In genomic region chr16:70688266-70688742, GRCh38 we compare ENCODE assay signal across 8 cellular contexts. TPM values are rescaled to one million over a fixed set of nuclear protein-coding genes. Genes with fewer than 3 reads are reported as not detected.
DNase-seq lines count a peak whose midpoint lies in the region; ATAC-seq and TF ChIP-seq lines count a peak whose summit lies in the region.

No MANE protein-coding gene starts in this region.

- H3K4me1 Mint-ChIP-seq in activated CD8-positive, alpha-beta T cell treated with anti-CD3 and anti-CD28 coated beads, Interleukin-2, amount 10 ng/mL, durations not matched to agents 7 days and 5 days (ENCODE audit: low read depth): peaks cover 10% of the 10 kb centered on the region
- H3K4me1 Mint-ChIP-seq in activated CD8-positive, alpha-beta T cell treated with anti-CD3 and anti-CD28 coated beads for 36 hours (ENCODE audit: low read depth): peaks cover 6% of the 10 kb centered on the region

- no peak for TF ChIP-seq CTCF in activated CD8-positive, alpha-beta T cell treated with anti-CD3 and anti-CD28 coated beads for 36 hours (IDR thresholded peaks at IDR 0.05)
- TF ChIP-seq CTCF in mucosa of descending colon (IDR thresholded peaks at IDR 0.05) (no peak), uterus (IDR thresholded peaks at IDR 0.05) (no peak)

- no peak for TF ChIP-seq POLR2A in uterus (IDR thresholded peaks at IDR 0.05)

- H3K27ac ChIP-seq in esophagus (ENCODE audit: low read depth in 2 of 2, low read length in 1 of 2): peak overlapping the region; percentile 85 to 92
- H3K27ac ChIP-seq in uterus: peak overlapping the region; percentile 93 to 97

- no peak for DNase-seq in activated CD8-positive, alpha-beta T cell treated with anti-CD3 and anti-CD28 coated beads, Interleukin-2, amount 10 ng/mL, durations not matched to agents 7 days and 5 days
- no peak for DNase-seq in activated CD8-positive, alpha-beta T cell treated with anti-CD3 and anti-CD28 coated beads for 36 hours
- DNase-seq in mucosa of descending colon (peak; percentile 38 to 70 (median 67)), uterus (peak; percentile 76 to 80), NCI-H2171 treated with DMSO at 0.1 percent for 48 hours (lab: John Stamatoyannopoulos, UW) (no peak)
- DNase-seq in stimulated activated naive CD4-positive, alpha-beta T cell treated with Interleukin-2 at 50 U/mL for 16 hours (lab: John Stamatoyannopoulos, UW): no peak

- peak overlapping the region; percentile 52 for H3K27ac Mint-ChIP-seq in activated CD8-positive, alpha-beta T cell treated with anti-CD3 and anti-CD28 coated beads, Interleukin-2, amount 10 ng/mL, durations not matched to agents 7 days and 5 days
- H3K27ac Mint-ChIP-seq in activated CD8-positive, alpha-beta T cell treated with anti-CD3 and anti-CD28 coated beads for 36 hours: no peak overlapping the region

- H3K36me3 Mint-ChIP-seq in activated CD8-positive, alpha-beta T cell treated with anti-CD3 and anti-CD28 coated beads, Interleukin-2, amount 10 ng/mL, durations not matched to agents 7 days and 5 days (ENCODE audit: low read depth): no peaks in the 10 kb centered on the region
- H3K36me3 Mint-ChIP-seq in activated CD8-positive, alpha-beta T cell treated with anti-CD3 and anti-CD28 coated beads for 36 hours (ENCODE audit: low read depth): no peaks in the 10 kb centered on the region

- POLR2A ChIA-PET in activated CD8-positive, alpha-beta T cell treated with anti-CD3 and anti-CD28 coated beads, Interleukin-2, amount 10 ng/mL, durations not matched to agents 7 days and 5 days (lab: Charles Lee): interaction anchor here (0.9 kb wide), 1 partner anchor 9 kb away, joined by 3 read pairs; no protein-coding TSS in a partner anchor
- POLR2A ChIA-PET in activated CD8-positive, alpha-beta T cell treated with anti-CD3 and anti-CD28 coated beads for 36 hours (lab: Charles Lee): interaction anchor here (2.8 kb wide), 1 partner anchor 49 kb away, joined by 7 read pairs; no protein-coding TSS in a partner anchor

- H3K4me3 ChIP-seq in esophagus (ENCODE audit: low read depth in 1 of 2, low read length in 2 of 2) (no peak overlapping the region), mucosa of descending colon (no peak overlapping the region), uterus (no peak overlapping the region)

- H3K4me1 ChIP-seq in esophagus (ENCODE audit: control insufficient read depth in 2 of 2, insufficient read depth in 2 of 2, low read length in 1 of 2) (peaks cover 38 to 61% of the 10 kb centered on the region in 2 donors), mucosa of descending colon (ENCODE audit: low read depth) (peaks cover 44% of the 10 kb centered on the region), uterus (peaks cover 31 to 60% of the 10 kb centered on the region in 2 donors)

- no peak overlapping the region for H3K4me3 Mint-ChIP-seq in activated CD8-positive, alpha-beta T cell treated with anti-CD3 and anti-CD28 coated beads, Interleukin-2, amount 10 ng/mL, durations not matched to agents 7 days and 5 days
- H3K4me3 Mint-ChIP-seq in activated CD8-positive, alpha-beta T cell treated with anti-CD3 and anti-CD28 coated beads for 36 hours: no peak overlapping the region

- CTCF ChIA-PET in activated CD8-positive, alpha-beta T cell treated with anti-CD3 and anti-CD28 coated beads, Interleukin-2, amount 10 ng/mL, durations not matched to agents 7 days and 5 days (lab: Charles Lee): interaction anchor here (1.4 to 1.8 kb wide), 3 partner anchors 9 to 83 kb away, joined by 3 to 7 read pairs (median 7); no protein-coding TSS in a partner anchor
- CTCF ChIA-PET in activated CD8-positive, alpha-beta T cell treated with anti-CD3 and anti-CD28 coated beads for 36 hours (lab: Charles Lee): interaction anchor here (0.7 to 14.4 kb wide), 4 partner anchors 35 to 773 kb away, joined by 3 to 94 read pairs (median 9); no protein-coding TSS in a partner anchor

- 47 to 55% methylated on average over 8 of the region's 8 CpGs for WGBS in esophagus, 2 donors

- intact Hi-C loops in activated CD8-positive, alpha-beta T cell treated with anti-CD3 and anti-CD28 coated beads for 36 hours (cut with micrococcal nuclease): no loop called here
- intact Hi-C loops in mucosa of descending colon (cut with DNase I, micrococcal nuclease) (loop anchor here (10.0 kb wide), 2 partner anchors 46 to 86 kb away; no protein-coding TSS in a partner anchor), uterus (cut with DNase I; ENCODE audit: low total_unique reads) (no loop called here)

- H3K27me3 Mint-ChIP-seq in activated CD8-positive, alpha-beta T cell treated with anti-CD3 and anti-CD28 coated beads, Interleukin-2, amount 10 ng/mL, durations not matched to agents 7 days and 5 days (ENCODE audit: low read depth): peaks cover 9% of the 10 kb centered on the region
- no peaks in the 10 kb centered on the region for H3K27me3 Mint-ChIP-seq in activated CD8-positive, alpha-beta T cell treated with anti-CD3 and anti-CD28 coated beads for 36 hours

- H3K36me3 ChIP-seq in esophagus (ENCODE audit: control insufficient read depth in 2 of 2, insufficient read depth in 2 of 2, low read length in 1 of 2) (peaks cover 0 to 1% of the 10 kb centered on the region in 2 donors), mucosa of descending colon (ENCODE audit: low read depth) (no peaks in the 10 kb centered on the region), uterus (no peaks in the 10 kb centered on the region)

- no peaks in the 10 kb centered on the region for H3K27me3 ChIP-seq in esophagus (ENCODE audit: control insufficient read depth in 1 of 2, insufficient read depth in 2 of 2, low read length in 2 of 2)
- H3K27me3 ChIP-seq in uterus: no peaks in the 10 kb centered on the region

- ATAC-seq in activated CD8-positive, alpha-beta T cell treated with anti-CD3 and anti-CD28 coated beads, Interleukin-2, amount 10 ng/mL, durations not matched to agents 7 days and 5 days: no peak
- no peak for ATAC-seq in activated CD8-positive, alpha-beta T cell treated with anti-CD3 and anti-CD28 coated beads for 36 hours
- ATAC-seq in mucosa of descending colon (no peak), HG02642 (IDR thresholded peaks at IDR 0.05; ENCODE audit: poor library complexity, unreplicated experiment) (no peak)

- H3K9me3 ChIP-seq in esophagus (ENCODE audit: control insufficient read depth in 2 of 2, insufficient read depth in 1 of 2, low read depth in 1 of 2, low read length in 1 of 2) (no peaks in the 10 kb centered on the region), mucosa of descending colon (no peaks in the 10 kb centered on the region), uterus (no peaks in the 10 kb centered on the region)

- H3K9me3 Mint-ChIP-seq in activated CD8-positive, alpha-beta T cell treated with anti-CD3 and anti-CD28 coated beads, Interleukin-2, amount 10 ng/mL, durations not matched to agents 7 days and 5 days (ENCODE audit: insufficient read depth): no peaks in the 10 kb centered on the region
- no peaks in the 10 kb centered on the region for H3K9me3 Mint-ChIP-seq in activated CD8-positive, alpha-beta T cell treated with anti-CD3 and anti-CD28 coated beads for 36 hours

RNA-seq across cellular contexts. Expression of gene MTSS2, which starts 2.5 kb away (rescaled TPM):
- total RNA-seq in activated CD8-positive, alpha-beta T cell treated with anti-CD3 and anti-CD28 coated beads, Interleukin-2, amount 10 ng/mL, durations not matched to agents 7 days and 5 days: 1 to 10 TPM; 5.7 to 6.0 TPM
- total RNA-seq in activated CD8-positive, alpha-beta T cell treated with anti-CD3 and anti-CD28 coated beads for 36 hours: 1 to 10 TPM; 4.4 to 4.6 TPM
- 10 to 100 TPM; 27.4 to 62.9 TPM for polyA plus RNA-seq in esophagus
- total RNA-seq in mucosa of descending colon (100 to 1,000 TPM in 1 of 3 donors, 10 to 100 TPM in 2; 11.8 to 151 (median 28.2) TPM), uterus (100 to 1,000 TPM in 1 of 4 donors, 10 to 100 TPM in 3; 11.2 to 142 (median 18.2) TPM)

RNA-seq across cellular contexts. Expression of gene IL34, which starts 41.9 kb away (rescaled TPM):
- under 1 TPM; 0.13 to 0.42 TPM for total RNA-seq in activated CD8-positive, alpha-beta T cell treated with anti-CD3 and anti-CD28 coated beads, Interleukin-2, amount 10 ng/mL, durations not matched to agents 7 days and 5 days
- not detected for total RNA-seq in activated CD8-positive, alpha-beta T cell treated with anti-CD3 and anti-CD28 coated beads for 36 hours
- polyA plus RNA-seq in esophagus: 10 to 100 TPM; 22.9 to 32.7 TPM
- 1 to 10 TPM; 1.2 to 2.2 (median 1.8) TPM for total RNA-seq in mucosa of descending colon
- 1 to 10 TPM in 3 of 4 donors, not detected in 1; 3.3 to 9.4 (median 9.0) TPM for total RNA-seq in uterus

Comparison
In these comparisons a context has a peak if more than half of its experiments do, and no peak if none do; other contexts are left out.
1. DNase-seq: peak in mucosa of descending colon (3 of 3) and uterus (2 of 2); none in activated CD8-positive, alpha-beta T cell treated with anti-CD3 and anti-CD28 coated beads, Interleukin-2, amount 10 ng/mL, durations not matched to agents 7 days and 5 days (single experiment), activated CD8-positive, alpha-beta T cell treated with anti-CD3 and anti-CD28 coated beads for 36 hours (single experiment), NCI-H2171 treated with DMSO at 0.1 percent for 48 hours (single experiment) and stimulated activated naive CD4-positive, alpha-beta T cell treated with Interleukin-2 at 50 U/mL for 16 hours (single experiment).
2. intact Hi-C loops: an anchor here in mucosa of descending colon (10.0 kb wide); none called in activated CD8-positive, alpha-beta T cell treated with anti-CD3 and anti-CD28 coated beads for 36 hours and uterus.